9 cellular contexts compared by ENCODE assay signal in genomic region chr17:77472837-77473214, GRCh38.
DNase-seq lines count a peak whose midpoint lies in the region; ATAC-seq and TF ChIP-seq lines count a peak whose summit lies in the region.
"Had no signal": no experiment of that assay in that cellular context is flagged by ENCODE, and none has a peak within 500 bp of the region (broad histone marks: within the 10 kb centered on the region; RNA-seq: fewer than 3 reads in every experiment).

No MANE protein-coding gene starts in this region.

- H3K27me3 Mint-ChIP-seq in T-cell, result no peaks in the 10 kb centered on the region

- intact Hi-C loops in heart left ventricle (cut with DNase I), result loop anchor here in 6 of 10 donors (5.0 kb wide), 1 partner anchor 41 kb away; no protein-coding TSS in a partner anchor
- intact Hi-C loops in gastrocnemius medialis (cut with DNase I; ENCODE audit: low total_unique reads), result no loop called here
- intact Hi-C loops in head of caudate nucleus (cut with DNase I), result no loop called here

- H3K27me3 ChIP-seq in heart left ventricle (no peaks in the 10 kb centered on the region), gastrocnemius medialis (no peaks in the 10 kb centered on the region)

- peaks cover 99 to 100% (median 99%) of the 10 kb centered on the region in 3 donors for H3K4me1 Mint-ChIP-seq in T-cell

- H3K36me3 Mint-ChIP-seq in T-cell, result peaks cover 58% of the 10 kb centered on the region

- peak overlapping the region; percentile 91 to 96 for H3K27ac Mint-ChIP-seq in T-cell

- WGBS in heart left ventricle, 4 donors, result 36 to 48% (median 41%) methylated on average over 4 of the region's 4 CpGs

- DNase-seq in T-cell (no peak), heart left ventricle (no peak), gastrocnemius medialis (no peak), ecto neural progenitor cell (ENCODE audit: low spot score) (no peak), head of caudate nucleus (no peak), T1000 (lab: John Stamatoyannopoulos, UW) (no peak)

- TF ChIP-seq POLR2A in heart left ventricle (IDR thresholded peaks at IDR 0.05) (no peak), gastrocnemius medialis (IDR thresholded peaks at IDR 0.05) (no peak)

- no peaks in the 10 kb centered on the region for H3K9me3 ChIP-seq in HEK293 (ENCODE audit: control insufficient read depth, insufficient read depth, low read depth, low read length)
- no peaks in the 10 kb centered on the region for H3K9me3 ChIP-seq in heart left ventricle
- no peaks in the 10 kb centered on the region for H3K9me3 ChIP-seq in gastrocnemius medialis

- ATAC-seq in T-cell (replicated peaks in 1 of 4) (peak in 2 of 4 experiments; percentile 3 to 5), heart left ventricle (peak in 1 of 4 donors; percentile 10), gastrocnemius medialis (no peak), GM21786 (IDR thresholded peaks at IDR 0.05; ENCODE audit: unreplicated experiment) (no peak)

- peak overlapping the region; percentile 80 for H3K27ac ChIP-seq in HEK293 (ENCODE audit: extremely low read depth, low read depth, low read length)
- peak overlapping the region; percentile 62 to 88 (median 80) for H3K27ac ChIP-seq in heart left ventricle
- H3K27ac ChIP-seq in gastrocnemius medialis, result peak overlapping the region; percentile 37 to 85 (median 64)
- H3K27ac ChIP-seq: parathyroid adenoma had no signal

- in situ Hi-C loops in gastrocnemius medialis (cut with MboI; ENCODE audit: low sequenced_read_pairs in 4 of 4), result no loop called here

- no peaks in the 10 kb centered on the region for H3K9me3 Mint-ChIP-seq in T-cell

- TF ChIP-seq CTCF in HEK293 (tag by site-specific recombination; IDR thresholded peaks at IDR 0.05), result no peak
- TF ChIP-seq CTCF in heart left ventricle (IDR thresholded peaks at IDR 0.05), result no peak
- no peak for TF ChIP-seq CTCF in gastrocnemius medialis (IDR thresholded peaks at IDR 0.05 in 4 of 5, conservative IDR thresholded peaks at IDR 0.05 in 1 of 5)

- peaks cover 28% of the 10 kb centered on the region for H3K4me1 ChIP-seq in HEK293 (ENCODE audit: control insufficient read depth, insufficient read depth, low read length)
- H3K4me1 ChIP-seq in heart left ventricle, result peaks cover 21 to 98% (median 79%) of the 10 kb centered on the region in 12 donors
- H3K4me1 ChIP-seq in gastrocnemius medialis, result peaks cover 55 to 73% of the 10 kb centered on the region in 2 donors

- H3K36me3 ChIP-seq in HEK293 (ENCODE audit: control insufficient read depth in 2 of 2, insufficient read depth in 1 of 2, low read length in 2 of 2) (peaks cover 9 to 15% of the 10 kb centered on the region in 2 experiments; a peak in 2 of 3 replicates), heart left ventricle (no peaks in the 10 kb centered on the region), gastrocnemius medialis (no peaks in the 10 kb centered on the region)

- H3K4me3 Mint-ChIP-seq in T-cell, result peak overlapping the region; percentile 37 to 79 (median 45)

- POLR2A ChIA-PET in HEK293 (lab: Yijun Ruan, JAX) (interaction anchor here (0.8 to 1.7 kb wide), 4 partner anchors 21 to 98 kb away, joined by 3 to 4 read pairs (median 3); no protein-coding TSS in a partner anchor), T-cell (lab: Charles Lee) (interaction anchor here in 1 of 2 donors (0.8 to 1.0 kb wide), 3 partner anchors 19 to 31 kb away, joined by 3 to 4 read pairs (median 3); no protein-coding TSS in a partner anchor)

- H3K4me3 ChIP-seq in HEK293 (ENCODE audit: low read depth, low read length) (no peak overlapping the region), heart left ventricle (no peak overlapping the region), gastrocnemius medialis (peak overlapping the region in 1 of 4 donors; percentile 17)

- CTCF ChIA-PET in HEK293 (lab: Yijun Ruan, JAX) (interaction anchor here (0.7 to 3.2 kb wide), 9 partner anchors 20 to 174 kb away, joined by 3 to 17 read pairs (median 3); no protein-coding TSS in a partner anchor), T-cell (lab: Charles Lee) (interaction anchor here in 1 of 2 donors (0.9 to 1.7 kb wide), 3 partner anchors 32 to 72 kb away, joined by 4 to 9 read pairs (median 4); no protein-coding TSS in a partner anchor)

TF ChIP-seq in HEK293, 187 proteins besides CTCF, POLR2A, EP300 and RAD21:
- TF ChIP-seq ZNF362 (tag by site-specific recombination; IDR thresholded peaks at IDR 0.05) (no peak), PBX3 (CRISPR knock-in tag; IDR thresholded peaks at IDR 0.05) (no peak), ZFHX2 (tag by site-specific recombination; conservative IDR thresholded peaks at IDR 0.05) (peak; percentile 23; the same call in 1 of the 2 replicates)

Comparison
In these comparisons a context has a peak if more than half of its experiments do, and no peak if none do; other contexts are left out.
1. intact Hi-C loops: an anchor here in heart left ventricle (5.0 kb wide); none called in gastrocnemius medialis and head of caudate nucleus.